Comparison of ENCODE assay signal across 8 cellular contexts in genomic region chr6:28355743-28356665, GRCh38. TPM values are rescaled to one million over a fixed set of nuclear protein-coding genes. Genes with fewer than 3 reads are reported as not detected.
DNase-seq lines count a peak whose midpoint lies in the region; ATAC-seq and TF ChIP-seq lines count a peak whose summit lies in the region.

No MANE protein-coding gene starts in this region.

- H3K36me3 ChIP-seq in esophagus muscularis mucosa, result peaks cover 0 to 17% (median 13%) of the 10 kb centered on the region in 4 donors
- H3K36me3 ChIP-seq in mucosa of rectum (ENCODE audit: control insufficient read depth in 2 of 2, insufficient read depth in 2 of 2, low read length in 2 of 2), result peaks cover 0 to 4% of the 10 kb centered on the region in 2 donors

- H3K27me3 ChIP-seq in esophagus muscularis mucosa (no peaks in the 10 kb centered on the region), mucosa of rectum (ENCODE audit: control insufficient read depth in 2 of 2, insufficient read depth in 2 of 2, low read length in 2 of 2) (no peaks in the 10 kb centered on the region)

- DNase-seq in KG1 (lab: John Stamatoyannopoulos, UW), result peak; percentile 40
- peak; percentile 85 for DNase-seq in OCI-M2 (lab: John Stamatoyannopoulos, UW; ENCODE audit: unreplicated experiment)
- peak; percentile 63 to 70 for DNase-seq in activated T-cell treated with anti-CD3 and anti-CD28 coated beads, Interleukin-2, amount 50 U/mL, for 48 hours
- peak; percentile 94 for DNase-seq in esophagus muscularis mucosa (ENCODE audit: extremely low spot score)
- DNase-seq in stimulated activated naive CD8-positive, alpha-beta T cell treated with anti-CD3 and anti-CD28 coated beads, Interleukin-15, Interleukin-2, amounts not matched to agents 100 U/mL and 50 U/mL, for 24 hours, result peak; percentile 59

- peak overlapping the region; percentile 79 to 90 for H3K9ac ChIP-seq in mucosa of rectum (ENCODE audit: low read depth in 1 of 2, low read length in 2 of 2)

- H3K27ac ChIP-seq in C4-2B, result peak overlapping the region; percentile 59
- peak overlapping the region; percentile 83 to 88 (median 87) for H3K27ac ChIP-seq in esophagus muscularis mucosa (replicated peaks in 1 of 4)
- peak overlapping the region; percentile 81 to 87 for H3K27ac ChIP-seq in mucosa of rectum (ENCODE audit: low read depth in 2 of 2, low read length in 2 of 2)

- intact Hi-C loops in esophagus muscularis mucosa (cut with DNase I), result loop anchor here (5.0 kb wide), 3 partner anchors 79 to 274 kb away; partner anchors contain the start of genes ZKSCAN8 and ZNF165

- H3K9me3 ChIP-seq in esophagus muscularis mucosa, result no peaks in the 10 kb centered on the region
- no peaks in the 10 kb centered on the region for H3K9me3 ChIP-seq in mucosa of rectum (ENCODE audit: control insufficient read depth in 2 of 2, low read length in 2 of 2)

- TF ChIP-seq CTCF in C4-2B (conservative IDR thresholded peaks at IDR 0.05), result peak; percentile 86
- peak; percentile 85 to 95 (median 91) for TF ChIP-seq CTCF in esophagus muscularis mucosa (IDR thresholded peaks at IDR 0.05)

- H3K4me3 ChIP-seq in esophagus muscularis mucosa (peak overlapping the region; percentile 60 to 74 (median 64)), mucosa of rectum (ENCODE audit: low read length in 2 of 2) (peak overlapping the region; percentile 84 to 86)

- no peak for TF ChIP-seq POLR2A in esophagus muscularis mucosa (IDR thresholded peaks at IDR 0.05; ENCODE audit: low read depth)

- no peak for TF ChIP-seq EP300 in esophagus muscularis mucosa (IDR thresholded peaks at IDR 0.05)

- 0% methylated on average over 10 of the region's 19 CpGs for WGBS in esophagus muscularis mucosa

- peak; percentile 72 for ATAC-seq in GM19463 (IDR thresholded peaks at IDR 0.05; ENCODE audit: unreplicated experiment)
- ATAC-seq in stimulated activated naive CD8-positive, alpha-beta T cell treated with anti-CD3 and anti-CD28 coated beads, Interleukin-15, Interleukin-2, amounts not matched to agents 100 U/mL and 50 U/mL, for 24 hours, result peak; percentile 72

- H3K4me1 ChIP-seq in esophagus muscularis mucosa, result peaks cover 32 to 51% (median 46%) of the 10 kb centered on the region in 4 donors
- H3K4me1 ChIP-seq in mucosa of rectum (ENCODE audit: control insufficient read depth in 2 of 2, insufficient read depth in 2 of 2, low read length in 2 of 2), result peaks cover 14 to 21% of the 10 kb centered on the region in 2 donors

RNA-seq across cellular contexts. Expression of gene ZKSCAN3, which starts 6.3 kb away (rescaled TPM):
- 10 to 100 TPM in 1 of 4 donors, 1 to 10 TPM in 3; 2.8 to 10.4 (median 6.4) TPM for total RNA-seq in esophagus muscularis mucosa

RNA-seq across cellular contexts. Expression of gene ZSCAN31, which starts 20.1 kb away (rescaled TPM):
- 10 to 100 TPM; 13.1 to 39.1 (median 24.1) TPM for total RNA-seq in esophagus muscularis mucosa

RNA-seq across cellular contexts. Expression of gene ZSCAN12, which starts 43.5 kb away (rescaled TPM):
- total RNA-seq in esophagus muscularis mucosa, result 1 to 10 TPM; 4.0 to 5.7 (median 4.6) TPM

Comparison
In these comparisons a context has a peak if more than half of its experiments do, and no peak if none do; other contexts are left out.
1. Peak in every context shown above with its lines: DNase-seq, ATAC-seq, H3K4me3 ChIP-seq and H3K27ac ChIP-seq.
2. DNase-seq: peak in every context shown above with its lines; median percentile 94 in esophagus muscularis mucosa; 85 in OCI-M2; 66 in activated T-cell treated with anti-CD3 and anti-CD28 coated beads, Interleukin-2, amount 50 U/mL, for 48 hours; 59 in stimulated activated naive CD8-positive, alpha-beta T cell treated with anti-CD3 and anti-CD28 coated beads, Interleukin-15, Interleukin-2, amounts not matched to agents 100 U/mL and 50 U/mL, for 24 hours; 40 in KG1.